ENCODE assay signal across 28 cellular contexts in genomic region chr3:60216462-60216861, GRCh38.
"Had no signal": no experiment of that assay in that cellular context is flagged by ENCODE, and none has a peak within 500 bp of the region (broad histone marks: within the 10 kb centered on the region; RNA-seq: fewer than 3 reads in every experiment).

No MANE protein-coding gene starts in this region.

- ATAC-seq: gastrocnemius medialis; heart right ventricle; left colon; lower lobe of right lung; natural killer cell; right lobe of liver; stimulated activated naive CD8-positive, alpha-beta T cell treated with anti-CD3 and anti-CD28 coated beads, Interleukin-15, amount 100 ng/mL, for 72 hours; upper lobe of right lung had no signal

- H3K9me3 Mint-ChIP-seq: immature natural killer cell; natural killer cell; neural crest cell; stimulated activated naive CD8-positive, alpha-beta T cell treated with anti-CD3 and anti-CD28 coated beads, Interleukin-15, amount 100 ng/mL, for 72 hours had no signal

- H3K4me1 Mint-ChIP-seq: natural killer cell; neural crest cell; stimulated activated naive CD8-positive, alpha-beta T cell treated with anti-CD3 and anti-CD28 coated beads, Interleukin-15, amount 100 ng/mL, for 72 hours had no signal

- H3K27ac Mint-ChIP-seq: immature natural killer cell; natural killer cell; progenitor cell of endocrine pancreas; stimulated activated naive CD8-positive, alpha-beta T cell treated with anti-CD3 and anti-CD28 coated beads, Interleukin-15, amount 100 ng/mL, for 72 hours had no signal

- H3K79me2 ChIP-seq: parathyroid adenoma had no signal

- H3K27ac ChIP-seq: dorsolateral prefrontal cortex, gastrocnemius medialis, heart right ventricle, left ventricle myocardium inferior, lower lobe of right lung, neutrophil, parathyroid adenoma, right lobe of liver, suprapubic skin, transverse colon, upper lobe of right lung, vagina had no signal

- H3K4me3 Mint-ChIP-seq: immature natural killer cell; natural killer cell; neural crest cell; stimulated activated naive CD8-positive, alpha-beta T cell treated with anti-CD3 and anti-CD28 coated beads, Interleukin-15, amount 100 ng/mL, for 72 hours had no signal

- H3K4me1 ChIP-seq: lower lobe of right lung, parathyroid adenoma, right lobe of liver, suprapubic skin, transverse colon, upper lobe of right lung, vagina had no signal

- H3K36me3 ChIP-seq: gastrocnemius medialis, heart right ventricle, left ventricle myocardium inferior, lower lobe of right lung, neutrophil, right lobe of liver, suprapubic skin, transverse colon, upper lobe of right lung, vagina had no signal

- H3K9me3 ChIP-seq: gastrocnemius medialis, heart right ventricle, left ventricle myocardium inferior, lower lobe of right lung, neutrophil, right lobe of liver, suprapubic skin, transverse colon, upper lobe of right lung, vagina had no signal

- H2AFZ ChIP-seq: parathyroid adenoma had no signal

- H3K36me3 Mint-ChIP-seq: immature natural killer cell, natural killer cell had no signal

- H3K4me3 ChIP-seq: dorsolateral prefrontal cortex, gastrocnemius medialis, heart right ventricle, left ventricle myocardium inferior, lower lobe of right lung, right lobe of liver, suprapubic skin, transverse colon, upper lobe of right lung, vagina had no signal

- H3K27me3 Mint-ChIP-seq: progenitor cell of endocrine pancreas; stimulated activated naive CD8-positive, alpha-beta T cell treated with anti-CD3 and anti-CD28 coated beads, Interleukin-15, amount 100 ng/mL, for 72 hours had no signal

- H3K27me3 ChIP-seq: dorsolateral prefrontal cortex, gastrocnemius medialis, heart right ventricle, neutrophil, right lobe of liver, suprapubic skin, transverse colon, upper lobe of right lung, vagina had no signal

- H3K9ac ChIP-seq: parathyroid adenoma had no signal

- FAIRE-seq: colon, small intestine had no signal

- DNase-seq: dorsolateral prefrontal cortex; effector CD4-positive, alpha-beta T cell; gastrocnemius medialis; heart right ventricle; hypothalamus; immature natural killer cell; islet precursor cell; left colon; left ventricle myocardium inferior; lower lobe of right lung; natural killer cell; right lobe of liver; small intestine; stimulated activated CD4-positive, alpha-beta T cell treated with anti-CD3 and anti-CD28 coated beads, Interleukin-12 subunit alpha, Interleukin-12 subunit beta, amount 100 ng/mL, for 4 hours; stimulated activated CD4-positive, alpha-beta T cell treated with anti-CD3 and anti-CD28 coated beads, Interleukin-1b, Interleukin-23, amount 100 ng/mL, for 48 hours; stimulated activated CD4-positive, alpha-beta T cell treated with anti-CD3 and anti-CD28 coated beads, Interleukin-4, amount 100 ng/mL, for 1 hour; stimulated activated CD8-positive, alpha-beta memory T cell treated with anti-CD3 and anti-CD28 coated beads, Interleukin-4, amount 100 ng/mL, for 48 hours; stimulated activated naive CD4-positive, alpha-beta T cell; stimulated activated naive CD8-positive, alpha-beta T cell treated with anti-CD3 and anti-CD28 coated beads, Interleukin-15, amount 100 ng/mL, for 72 hours; transverse colon; upper lobe of right lung had no signal
